In the genomic region with DNA sequence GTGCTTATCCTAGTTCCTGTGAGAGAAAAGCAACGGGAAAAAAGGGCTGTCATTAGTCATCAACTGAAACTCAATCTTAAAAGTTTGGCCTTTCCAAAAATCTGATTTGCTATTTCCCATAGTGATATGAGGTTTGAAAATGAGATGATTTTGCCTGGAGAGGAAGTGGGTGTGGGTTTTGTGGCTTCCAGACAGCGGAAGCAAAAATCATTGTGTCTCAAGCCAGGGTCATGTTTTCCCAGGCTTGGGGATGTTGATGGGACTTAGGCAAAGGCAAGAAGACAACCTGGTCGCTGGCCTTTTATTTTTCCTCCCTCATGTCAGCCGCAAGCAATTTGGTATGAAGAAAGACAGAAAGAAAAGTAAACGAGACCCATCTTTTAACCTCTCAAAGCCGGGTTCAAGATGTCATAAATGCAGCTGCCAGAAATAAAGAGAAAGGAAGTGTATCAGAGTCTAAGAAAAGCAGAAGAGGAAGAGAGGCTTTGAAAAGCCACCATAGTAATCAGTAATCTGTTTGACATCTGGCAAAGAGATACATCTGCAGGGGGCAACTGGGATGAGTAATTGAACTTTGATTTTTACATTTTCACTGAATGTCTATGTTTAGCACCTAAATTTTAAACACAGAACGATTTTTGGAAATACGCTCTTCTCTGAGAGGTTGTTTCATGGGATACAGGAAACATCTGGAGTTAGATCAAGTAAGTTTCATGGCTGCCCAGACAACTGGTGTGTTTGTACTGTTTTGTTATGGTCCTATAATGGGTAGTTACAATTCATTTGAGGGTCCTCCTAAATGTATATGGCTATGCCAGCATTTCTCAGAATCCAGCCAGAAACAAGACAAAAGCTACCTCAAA, we compare ENCODE assay signal across 14 cellular contexts.
DNase-seq lines count a peak whose midpoint lies in the region; ATAC-seq and TF ChIP-seq lines count a peak whose summit lies in the region.
"Had no signal": no experiment of that assay in that cellular context is flagged by ENCODE, and none has a peak within 500 bp of the region (broad histone marks: within the 10 kb centered on the region; RNA-seq: fewer than 3 reads in every experiment).

No MANE protein-coding gene starts in this region.

- no peak for ATAC-seq in activated naive CD8-positive, alpha-beta T cell treated with anti-CD3 and anti-CD28 coated beads, Interleukin-2, amount 50 U/mL, for 24 hours
- ATAC-seq: stimulated activated naive CD8-positive, alpha-beta T cell treated with anti-CD3 and anti-CD28 coated beads, Interleukin-15, Interleukin-2, amounts not matched to agents 100 U/mL and 50 U/mL, for 24 hours had no signal

- 51% methylated on average over 8 of the region's 8 CpGs for WGBS in smooth muscle cell (ENCODE audit: low lambda C conversion rate)

- H3K4me2 ChIP-seq in smooth muscle cell: peak overlapping the region; percentile 44

- H2AFZ ChIP-seq in smooth muscle cell (ENCODE audit: low read depth): peak overlapping the region; percentile 75

- no peaks in the 10 kb centered on the region for H3K36me3 ChIP-seq in smooth muscle cell (ENCODE audit: low read depth)

- no peaks in the 10 kb centered on the region for H3K27me3 Mint-ChIP-seq in activated naive CD8-positive, alpha-beta T cell treated with anti-CD3 and anti-CD28 coated beads for 36 hours
- H3K27me3 Mint-ChIP-seq in activated naive CD8-positive, alpha-beta T cell treated with anti-CD3 and anti-CD28 coated beads, Interleukin-2, amount 50 U/mL, for 24 hours: no peaks in the 10 kb centered on the region
- H3K27me3 Mint-ChIP-seq: activated naive CD8-positive, alpha-beta T cell had no signal

- H3K36me3 Mint-ChIP-seq in activated naive CD8-positive, alpha-beta T cell treated with anti-CD3 and anti-CD28 coated beads for 36 hours: no peaks in the 10 kb centered on the region
- H3K36me3 Mint-ChIP-seq in activated naive CD8-positive, alpha-beta T cell treated with anti-CD3 and anti-CD28 coated beads, Interleukin-2, amount 50 U/mL, for 24 hours (ENCODE audit: low read depth): no peaks in the 10 kb centered on the region
- H3K36me3 Mint-ChIP-seq: activated naive CD8-positive, alpha-beta T cell had no signal

- H3K27me3 ChIP-seq in smooth muscle cell (ENCODE audit: low read depth): no peaks in the 10 kb centered on the region

- H3F3A ChIP-seq in smooth muscle cell (ENCODE audit: low read depth): no peaks in the 10 kb centered on the region

- peaks cover 9% of the 10 kb centered on the region for H3K9me3 Mint-ChIP-seq in activated naive CD8-positive, alpha-beta T cell treated with anti-CD3 and anti-CD28 coated beads for 36 hours
- H3K9me3 Mint-ChIP-seq in activated naive CD8-positive, alpha-beta T cell treated with anti-CD3 and anti-CD28 coated beads, Interleukin-2, amount 50 U/mL, for 24 hours: peaks cover 16% of the 10 kb centered on the region

- H3K9me3 ChIP-seq in smooth muscle cell (replicated peaks; ENCODE audit: low read depth): no peaks in the 10 kb centered on the region

- TF ChIP-seq CTCF in choroid plexus epithelial cell (conservative IDR thresholded peaks at IDR 0.05; ENCODE audit: low read depth, low read length): no peak
- no peak for TF ChIP-seq CTCF in smooth muscle cell (IDR thresholded peaks at IDR 0.05; ENCODE audit: borderline replicate concordance, insufficient read depth, poor library complexity, severe bottlenecking)

- no peak overlapping the region for H3K27ac Mint-ChIP-seq in activated naive CD8-positive, alpha-beta T cell treated with anti-CD3 and anti-CD28 coated beads for 36 hours
- no peak overlapping the region for H3K27ac Mint-ChIP-seq in activated naive CD8-positive, alpha-beta T cell treated with anti-CD3 and anti-CD28 coated beads, Interleukin-2, amount 50 U/mL, for 24 hours
- H3K27ac Mint-ChIP-seq: activated naive CD8-positive, alpha-beta T cell had no signal

- H3K4me1 ChIP-seq in smooth muscle cell (ENCODE audit: low read depth): no peaks in the 10 kb centered on the region

- H3K4me1 Mint-ChIP-seq in activated naive CD8-positive, alpha-beta T cell treated with anti-CD3 and anti-CD28 coated beads for 36 hours: peaks cover 7% of the 10 kb centered on the region
- peaks cover 6% of the 10 kb centered on the region for H3K4me1 Mint-ChIP-seq in activated naive CD8-positive, alpha-beta T cell treated with anti-CD3 and anti-CD28 coated beads, Interleukin-2, amount 50 U/mL, for 24 hours

- no peaks in the 10 kb centered on the region for H4K20me1 ChIP-seq in smooth muscle cell (ENCODE audit: low read depth)

- no peaks in the 10 kb centered on the region for H3K79me2 ChIP-seq in smooth muscle cell (ENCODE audit: low read depth)

- H3K9ac ChIP-seq in smooth muscle cell (ENCODE audit: low read depth): no peak overlapping the region

- DNase-seq in activated naive CD8-positive, alpha-beta T cell treated with anti-CD3 and anti-CD28 coated beads for 36 hours: peak; percentile 0
- DNase-seq in activated naive CD8-positive, alpha-beta T cell treated with anti-CD3 and anti-CD28 coated beads, Interleukin-2, amount 50 U/mL, for 24 hours: no peak
- DNase-seq in NAMALWA (ENCODE audit: low spot score): peak; percentile 11
- peak; percentile 59 for DNase-seq in choroid plexus epithelial cell (ENCODE audit: low read depth)
- DNase-seq in smooth muscle cell (lab: John Stamatoyannopoulos, UW; ENCODE audit: unreplicated experiment): no peak
- DNase-seq in central memory CD4-positive, alpha-beta T cell: no peak
- DNase-seq in C1 segment of cervical spinal cord (lab: John Stamatoyannopoulos, UW): no peak
- no peak for DNase-seq in middle frontal gyrus (ENCODE audit: extremely low spot score, low spot score)
- DNase-seq: effector memory CD4-positive, alpha-beta T cell; KG1; NCI-H446 treated with DMSO at 0.1 percent for 48 hours; stimulated activated naive CD8-positive, alpha-beta T cell treated with anti-CD3 and anti-CD28 coated beads, Interleukin-15, Interleukin-2, amounts not matched to agents 100 U/mL and 50 U/mL, for 24 hours; SW 1271 had no signal

- no peak overlapping the region for H3K27ac ChIP-seq in smooth muscle cell (ENCODE audit: low read depth)

- no peak overlapping the region for H3K4me3 Mint-ChIP-seq in activated naive CD8-positive, alpha-beta T cell treated with anti-CD3 and anti-CD28 coated beads for 36 hours
- no peak overlapping the region for H3K4me3 Mint-ChIP-seq in activated naive CD8-positive, alpha-beta T cell treated with anti-CD3 and anti-CD28 coated beads, Interleukin-2, amount 50 U/mL, for 24 hours
- H3K4me3 Mint-ChIP-seq: activated naive CD8-positive, alpha-beta T cell had no signal

- H3K4me3 ChIP-seq in choroid plexus epithelial cell (ENCODE audit: low read depth, low read length) (no peak overlapping the region), smooth muscle cell (no peak overlapping the region)

Comparison
In these comparisons a context has a peak if more than half of its experiments do, and no peak if none do; other contexts are left out.
1. DNase-seq: peak in activated naive CD8-positive, alpha-beta T cell treated with anti-CD3 and anti-CD28 coated beads for 36 hours (single experiment), NAMALWA (single experiment) and choroid plexus epithelial cell (single experiment); none in activated naive CD8-positive, alpha-beta T cell treated with anti-CD3 and anti-CD28 coated beads, Interleukin-2, amount 50 U/mL, for 24 hours (single experiment), smooth muscle cell (single experiment), central memory CD4-positive, alpha-beta T cell (single experiment), C1 segment of cervical spinal cord (0 of 14) and middle frontal gyrus (single experiment).